In genomic region chr19:49866933-49867782, GRCh38 we compare ENCODE assay signal across 8 cellular contexts. TPM values are rescaled to one million over a fixed set of nuclear protein-coding genes. Genes with fewer than 3 reads are reported as not detected.
A peak's percentile ranks its signal among the peaks of the same experiment; 100 is the strongest.
DNase-seq lines count a peak whose midpoint lies in the region; ATAC-seq, FAIRE-seq and TF ChIP-seq lines count a peak whose summit lies in the region.

Gene PNKP, minus strand, starts transcription at chr19:49867576. Its CDS starts 372 bp downstream, at chr19:49867204.

- H3K4me3 ChIP-seq in GM12875 (ENCODE audit: low read depth, low read length): peak within 1 kb of the TSS; percentile 91

- DNase-seq in NCI-H1930 (lab: John Stamatoyannopoulos, UW) (peak; percentile 90 to 96), T-helper 2 cell (peak; percentile 62 to 95 (median 83)), amygdala (lab: John Stamatoyannopoulos, UW) (peak; percentile 62 to 99 (median 93)), left ventricle myocardium superior (peak; percentile 94), pulmonary artery endothelial cell (ENCODE audit: low read depth, low spot score) (peak; percentile 57), urothelium cell line (ENCODE audit: low spot score) (peak; percentile 93)

- peak; percentile 30 for ATAC-seq in HG02870 (IDR thresholded peaks at IDR 0.05; ENCODE audit: unreplicated experiment)
- peak; percentile 66 for ATAC-seq in left ventricle myocardium superior

- FAIRE-seq in urothelium cell line (lab: Jason Lieb, UNC): peak; percentile 62

- intact Hi-C loops in left ventricle myocardium superior (cut with micrococcal nuclease): no loop called here

- no peak for TF ChIP-seq CTCF in GM12875 (IDR thresholded peaks at IDR 0.05; ENCODE audit: borderline replicate concordance, insufficient read depth, low read depth, low read length)

RNA-seq across cellular contexts. Expression of gene PNKP, which starts in this region (rescaled TPM):
- total RNA-seq in left ventricle myocardium superior (39.1 TPM), pulmonary artery endothelial cell (47.2 and 48.2 TPM in 2 replicates)

Comparison
In these comparisons a context has a peak if more than half of its experiments do, and no peak if none do; other contexts are left out.
1. Peak in every context shown above with its lines: DNase-seq, ATAC-seq and H3K4me3 ChIP-seq.